Comparison of ENCODE assay signal across 20 cellular contexts in the genomic region with DNA sequence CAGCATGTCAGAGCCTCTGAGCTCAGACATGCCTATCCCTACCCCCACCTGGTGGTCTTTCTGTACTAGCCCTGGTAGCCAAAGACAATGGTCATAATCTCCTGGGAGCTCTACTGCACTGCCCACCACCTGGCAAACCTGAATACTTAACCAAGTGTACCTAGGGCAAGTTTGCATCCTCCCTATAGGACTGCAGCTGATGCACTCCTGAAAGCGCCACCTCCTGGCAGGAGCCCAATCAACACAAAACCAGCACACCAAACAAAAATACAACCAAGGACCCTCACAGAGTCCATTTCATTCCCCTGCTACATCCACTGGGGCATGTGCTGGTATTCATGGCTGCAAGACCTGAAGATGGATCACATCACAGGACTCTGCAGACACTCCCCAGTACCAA. TPM values are rescaled to one million over a fixed set of nuclear protein-coding genes. Genes with fewer than 3 reads are reported as not detected.
DNase-seq lines count a peak whose midpoint lies in the region; ATAC-seq and TF ChIP-seq lines count a peak whose summit lies in the region.
"Had no signal": no experiment of that assay in that cellular context is flagged by ENCODE, and none has a peak within 500 bp of the region (broad histone marks: within the 10 kb centered on the region; RNA-seq: fewer than 3 reads in every experiment).

No MANE protein-coding gene starts in this region.

- in situ Hi-C loops in brain microvascular endothelial cell (cut with HindIII; ENCODE audit: low pct_ligation_motif_present, low sequenced_read_pairs) = no loop called here

- no peak overlapping the region for H2BK5ac ChIP-seq in mesendoderm (ENCODE audit: low read length)

- H3K27ac ChIP-seq in Karpas-422 (ENCODE audit: low read length) (no peak overlapping the region), brain microvascular endothelial cell (no peak overlapping the region), mesendoderm (ENCODE audit: low read depth, low read length) (no peak overlapping the region)

- WGBS in mesendoderm (ENCODE audit: extremely low coverage, insufficient coverage, low lambda C conversion rate) = no CpG with 5 or more reads among the region's 1 CpG

- H2BK15ac ChIP-seq in mesendoderm (replicated peaks; ENCODE audit: low read depth) = no peak overlapping the region

- no peak overlapping the region for H2BK120ac ChIP-seq in mesendoderm (ENCODE audit: low read depth, low read length)

- H3K9ac ChIP-seq in Karpas-422 (ENCODE audit: low read length) = no peak overlapping the region
- no peak overlapping the region for H3K9ac ChIP-seq in mesendoderm (ENCODE audit: low read length)

- H3K4me1 ChIP-seq in Karpas-422 (ENCODE audit: low read length) = no peaks in the 10 kb centered on the region
- no peaks in the 10 kb centered on the region for H3K4me1 ChIP-seq in mesendoderm (ENCODE audit: control insufficient read depth, low read depth, low read length)

- H4K5ac ChIP-seq in mesendoderm (ENCODE audit: low read length) = no peak overlapping the region

- H3K9me3 ChIP-seq in Karpas-422 (ENCODE audit: low read length) = peaks cover 5% of the 10 kb centered on the region

- no peaks in the 10 kb centered on the region for H3K27me3 ChIP-seq in Karpas-422 (ENCODE audit: low read length)
- H3K27me3 ChIP-seq in brain microvascular endothelial cell (replicated peaks) = no peaks in the 10 kb centered on the region
- no peaks in the 10 kb centered on the region for H3K27me3 ChIP-seq in mesendoderm (ENCODE audit: insufficient read depth, low read length, poor library complexity)

- H3K79me2 ChIP-seq in Karpas-422 (ENCODE audit: low read length) (no peaks in the 10 kb centered on the region), mesendoderm (ENCODE audit: control insufficient read depth, insufficient read depth, low read length) (no peaks in the 10 kb centered on the region)

- H3K18ac ChIP-seq in mesendoderm (ENCODE audit: low read length) = no peak overlapping the region

- no peak overlapping the region for H2AK5ac ChIP-seq in mesendoderm (ENCODE audit: low read length)

- no peak overlapping the region for H4K8ac ChIP-seq in mesendoderm (ENCODE audit: low read depth, low read length)

- no peaks in the 10 kb centered on the region for H3K79me1 ChIP-seq in mesendoderm (ENCODE audit: low read length)

- ATAC-seq in GM18861 (IDR thresholded peaks at IDR 0.05; ENCODE audit: unreplicated experiment) (no peak), HG03378 (IDR thresholded peaks at IDR 0.05; ENCODE audit: unreplicated experiment) (no peak)
- ATAC-seq: left lobe of liver had no signal

- H3K4me2 ChIP-seq in Karpas-422 (ENCODE audit: low read depth, low read length, poor library complexity, severe bottlenecking) = no peak overlapping the region
- no peak overlapping the region for H3K4me2 ChIP-seq in mesendoderm (ENCODE audit: low read length)

- peak; percentile 24 for TF ChIP-seq CTCF in brain microvascular endothelial cell (IDR thresholded peaks at IDR 0.05; ENCODE audit: low read depth, low read length, missing control alignments)

- H3K4me3 ChIP-seq in Karpas-422 (ENCODE audit: low read length) = no peak overlapping the region
- H3K4me3 ChIP-seq in brain microvascular endothelial cell (ENCODE audit: low read depth, low read length) = no peak overlapping the region
- H3K4me3 ChIP-seq in mesendoderm (ENCODE audit: low read length) = no peak overlapping the region

- H3K23ac ChIP-seq in mesendoderm (ENCODE audit: low read length) = no peak overlapping the region

- H3K9me2 ChIP-seq in Karpas-422 (replicated peaks; ENCODE audit: insufficient read depth, low read length) = no peaks in the 10 kb centered on the region

- no peak overlapping the region for H3K56ac ChIP-seq in mesendoderm (ENCODE audit: low read length)

- no peaks in the 10 kb centered on the region for H3K36me3 ChIP-seq in Karpas-422 (ENCODE audit: insufficient read depth, low read length)
- no peaks in the 10 kb centered on the region for H3K36me3 ChIP-seq in brain microvascular endothelial cell (replicated peaks)
- no peaks in the 10 kb centered on the region for H3K36me3 ChIP-seq in mesendoderm (ENCODE audit: control insufficient read depth, insufficient read depth, low read length)

- no peak overlapping the region for H3K4ac ChIP-seq in mesendoderm (ENCODE audit: low read depth, low read length)

- no peak overlapping the region for H2AFZ ChIP-seq in Karpas-422 (ENCODE audit: low read length)

- H4K20me1 ChIP-seq in Karpas-422 (ENCODE audit: insufficient read depth, low read depth, low read length) = no peaks in the 10 kb centered on the region

- DNase-seq in ELF-1 (ENCODE audit: low read depth, low spot score) (peak; percentile 40), Karpas-422 (peak; percentile 57), brain microvascular endothelial cell (no peak), mesendoderm (peak; percentile 38), NCI-H128 (lab: John Stamatoyannopoulos, UW; ENCODE audit: unreplicated experiment) (no peak)
- DNase-seq: activated CD8-positive, alpha-beta memory T cell treated with anti-CD3 and anti-CD28 coated beads for 24 hours; activated naive CD4-positive, alpha-beta T cell; activated T-cell treated with anti-CD3 and anti-CD28 coated beads, Interleukin-2, amount 50 U/mL, for 24 hours; amygdala; CD4-positive, alpha-beta memory T cell; dermis blood vessel endothelial cell; DMS 273 treated with DMSO at 0.1 percent for 48 hours; GF-D8; head of caudate nucleus; NCI-H1436; NCI-H526; posterior cingulate gyrus had no signal

RNA-seq across cellular contexts. Expression of a gene that starts 14.8 kb away (rescaled TPM):
- total RNA-seq in Karpas-422 (2014; rRNA removed; shearing (Covaris generic); ENCODE audit: low replicate concordance) = 4.8 and 9.4 TPM in 2 replicates
- 5.2 TPM for polyA plus RNA-seq in mesendoderm (2013, experiment 1 of 2)
- polyA plus RNA-seq in mesendoderm (2013, experiment 2 of 2) = 4.8 TPM

Comparison
In these comparisons a context has a peak if more than half of its experiments do, and no peak if none do; other contexts are left out.
1. DNase-seq: peak in ELF-1 (single experiment), Karpas-422 (single experiment) and mesendoderm (single experiment); none in brain microvascular endothelial cell (single experiment) and NCI-H128 (single experiment).